8 cellular contexts compared by ENCODE assay signal in genomic region chr9:96071245-96072124, GRCh38.
A peak's percentile ranks its signal among the peaks of the same experiment; 100 is the strongest.
DNase-seq lines count a peak whose midpoint lies in the region; ATAC-seq and TF ChIP-seq lines count a peak whose summit lies in the region.

No MANE protein-coding gene starts in this region.

- in situ Hi-C loops in mammary epithelial cell (cut with MboI; ENCODE audit: low sequenced_read_pairs in 2 of 2) = no loop called here

- H2AFZ ChIP-seq in mammary epithelial cell (ENCODE audit: low read depth, low read length) = no peak overlapping the region

- dilution Hi-C loops in mammary epithelial cell (cut with HindIII; ENCODE audit: low sequenced_read_pairs) = no loop called here

- H3K27me3 ChIP-seq in cardiac muscle cell = no peaks in the 10 kb centered on the region
- H3K27me3 ChIP-seq in MG63 = no peaks in the 10 kb centered on the region
- H3K27me3 ChIP-seq in mammary epithelial cell (ENCODE audit: insufficient read depth, low read length) = peaks cover 6% of the 10 kb centered on the region

- BruUV-seq in mammary epithelial cell (replicated peaks; lab: Mats Ljungman, UMichigan) = no TSS peak

- 56% methylated on average over 5 of the region's 6 CpGs for WGBS in mammary epithelial cell (ENCODE audit: low coverage, missing lambda C conversion rate)

- TF ChIP-seq CTCF in cardiac muscle cell (IDR thresholded peaks at IDR 0.05; ENCODE audit: low read depth, low read length) = peak; percentile 68
- peak; percentile 51 to 59 for TF ChIP-seq CTCF in mammary epithelial cell (conservative IDR thresholded peaks at IDR 0.05 in 1 of 2, IDR thresholded peaks at IDR 0.05 in 1 of 2; ENCODE audit: extremely low read depth in 1 of 2, insufficient read depth in 1 of 2, low read depth in 1 of 2, low read length in 2 of 2)

- no peaks in the 10 kb centered on the region for H4K20me1 ChIP-seq in mammary epithelial cell (ENCODE audit: insufficient read depth, low read length)

- no peak overlapping the region for H3K27ac ChIP-seq in cardiac muscle cell
- no peak overlapping the region for H3K27ac ChIP-seq in mammary epithelial cell (ENCODE audit: insufficient read depth, low read depth, low read length)

- H3K9ac ChIP-seq in mammary epithelial cell (ENCODE audit: insufficient read depth, low read length) = no peak overlapping the region

- no peak overlapping the region for H3K4me2 ChIP-seq in mammary epithelial cell (ENCODE audit: insufficient read depth, low read depth, low read length)

- H3K79me2 ChIP-seq in mammary epithelial cell (ENCODE audit: insufficient read depth, low read length) = no peaks in the 10 kb centered on the region

- DNase-seq in cardiac muscle cell (ENCODE audit: low read depth in 1 of 2, low spot score in 1 of 2) (peak; percentile 37 to 50), cardiac septum (ENCODE audit: low spot score) (no peak), MG63 (peak; percentile 45), mammary epithelial cell (peak; percentile 17), lung microvascular endothelial cell (ENCODE audit: low read depth in 2 of 2) (peak; percentile 29 to 37), NCI-H2107 treated with DMSO at 0.1 percent for 48 hours (lab: John Stamatoyannopoulos, UW; ENCODE audit: unreplicated experiment) (no peak), cortex of kidney (lab: John Stamatoyannopoulos, UW) (no peak)

- H3K36me3 ChIP-seq in cardiac muscle cell (no peaks in the 10 kb centered on the region), MG63 (no peaks in the 10 kb centered on the region), mammary epithelial cell (ENCODE audit: insufficient read depth, low read length) (no peaks in the 10 kb centered on the region)

- no peak for ATAC-seq in GM18502 (IDR thresholded peaks at IDR 0.05; ENCODE audit: poor library complexity, unreplicated experiment)

- CTCF ChIA-PET in mammary epithelial cell (lab: Charles Lee; ENCODE audit: low non-redundant PET) = no interaction called here

- no peak overlapping the region for H3K4me3 ChIP-seq in cardiac muscle cell
- no peak overlapping the region for H3K4me3 ChIP-seq in MG63
- no peak overlapping the region for H3K4me3 ChIP-seq in mammary epithelial cell (replicated peaks in 1 of 3; ENCODE audit: insufficient read depth in 1 of 3, low read depth in 2 of 3, low read length in 3 of 3)

- intact Hi-C loops in cardiac septum (cut with DNase I) (no loop called here), mammary epithelial cell (cut with micrococcal nuclease) (no loop called here)

- H3K9me3 ChIP-seq in cardiac muscle cell (ENCODE audit: low read depth) (no peaks in the 10 kb centered on the region), MG63 (no peaks in the 10 kb centered on the region), mammary epithelial cell (replicated peaks; ENCODE audit: insufficient read depth, low read length) (no peaks in the 10 kb centered on the region)

- H3K4me1 ChIP-seq in cardiac muscle cell (ENCODE audit: low read depth) (peaks cover 9% of the 10 kb centered on the region), mammary epithelial cell (ENCODE audit: insufficient read depth, low read length) (no peaks in the 10 kb centered on the region)

Comparison
In these comparisons a context has a peak if more than half of its experiments do, and no peak if none do; other contexts are left out.
1. DNase-seq: peak in cardiac muscle cell (2 of 2), MG63 (single experiment), mammary epithelial cell (single experiment) and lung microvascular endothelial cell (2 of 2); none in cardiac septum (single experiment), NCI-H2107 treated with DMSO at 0.1 percent for 48 hours (single experiment) and cortex of kidney (single experiment).